ENCODE assay signal across 23 cellular contexts in the genomic region with DNA sequence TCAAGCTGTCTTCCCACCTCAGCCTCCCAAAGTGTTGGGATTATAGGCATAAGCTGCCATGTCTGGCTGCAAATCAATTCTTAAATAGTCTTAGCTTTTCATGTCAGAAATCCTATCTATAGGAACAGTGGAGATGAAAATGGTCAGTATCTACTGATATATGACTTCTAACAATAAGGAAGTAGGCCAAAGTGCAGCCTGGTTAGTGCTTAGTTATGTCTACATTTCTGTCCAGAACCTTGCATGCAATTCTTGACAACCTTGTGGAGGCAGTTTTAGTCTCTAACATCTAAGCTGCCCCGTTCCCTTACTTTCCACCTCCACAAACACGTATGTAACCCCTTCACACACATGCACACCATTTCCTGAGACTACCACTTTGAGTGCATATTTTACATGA.
"Had no signal": no experiment of that assay in that cellular context is flagged by ENCODE, and none has a peak within 500 bp of the region (broad histone marks: within the 10 kb centered on the region; RNA-seq: fewer than 3 reads in every experiment).

No MANE protein-coding gene starts in this region.

- H3K36me3 Mint-ChIP-seq: activated CD4-positive, alpha-beta memory T cell treated with anti-CD3 and anti-CD28 coated beads for 36 hours; natural killer cell had no signal

- H3K4me1 Mint-ChIP-seq: natural killer cell, T-helper 17 cell had no signal

- H3K36me3 ChIP-seq: heart right ventricle, neutrophil, pancreas, thyroid gland had no signal

- FAIRE-seq: endometrium, keratinocyte, pancreas, urothelium cell line had no signal

- H3K27ac ChIP-seq: heart right ventricle, neutrophil, pancreas, psoas muscle had no signal

- H3K9me3 ChIP-seq: neutrophil, pancreas, psoas muscle, thyroid gland had no signal

- H3K4me1 ChIP-seq: heart right ventricle, psoas muscle had no signal

- H3K4me3 Mint-ChIP-seq: activated CD4-positive, alpha-beta memory T cell treated with anti-CD3 and anti-CD28 coated beads for 36 hours; activated naive CD4-positive, alpha-beta T cell treated with anti-CD3 and anti-CD28 coated beads for 36 hours; activated T-cell treated with anti-CD3 and anti-CD28 coated beads, Interleukin-2, amount 50 U/mL, for 72 hours; mesothelial cell of epicardium; natural killer cell; stimulated activated naive CD8-positive, alpha-beta T cell treated with anti-CD3 and anti-CD28 coated beads, Interleukin-15, Interleukin-2, amounts not matched to agents 100 ng/mL and 50 ng/mL, for 24 hours; T-helper 17 cell had no signal

- DNase-seq: activated CD4-positive, alpha-beta memory T cell treated with anti-CD3 and anti-CD28 coated beads for 36 hours; activated CD4-positive, alpha-beta T cell treated with anti-CD3 and anti-CD28 coated beads for 48 hours; activated effector memory CD4-positive, alpha-beta T cell treated with Interleukin-2 at 50 U/mL for 16 hours; activated naive CD4-positive, alpha-beta T cell treated with anti-CD3 and anti-CD28 coated beads for 36 hours; activated T-cell treated with anti-CD3 and anti-CD28 coated beads, Interleukin-2, amount 50 U/mL, for 72 hours; amygdala; cerebellar nuclear complex; heart right ventricle; natural killer cell; pancreas; psoas muscle; right cardiac atrium; stimulated activated CD4-positive, alpha-beta T cell treated with anti-CD3 and anti-CD28 coated beads, Interleukin-1b, Interleukin-23, amount 100 ng/mL, for 48 hours; substantia nigra; T-helper 17 cell; thyroid gland had no signal

- H3K9me3 Mint-ChIP-seq: activated CD4-positive, alpha-beta memory T cell treated with anti-CD3 and anti-CD28 coated beads for 36 hours; activated naive CD4-positive, alpha-beta T cell treated with anti-CD3 and anti-CD28 coated beads for 36 hours; activated T-cell treated with anti-CD3 and anti-CD28 coated beads, Interleukin-2, amount 50 U/mL, for 72 hours; natural killer cell; stimulated activated naive CD8-positive, alpha-beta T cell treated with anti-CD3 and anti-CD28 coated beads, Interleukin-15, Interleukin-2, amounts not matched to agents 100 ng/mL and 50 ng/mL, for 24 hours had no signal

- ATAC-seq: activated T-cell treated with anti-CD3 and anti-CD28 coated beads, Interleukin-2, amount 50 U/mL, for 72 hours; heart right ventricle; natural killer cell; pancreas; psoas muscle; right cardiac atrium; T-helper 17 cell had no signal

- H3K4me3 ChIP-seq: heart right ventricle, lung, pancreas, psoas muscle, thyroid gland had no signal

- H3K27me3 ChIP-seq: heart right ventricle, neutrophil, pancreas, thyroid gland had no signal

- H3K27ac Mint-ChIP-seq: activated CD4-positive, alpha-beta memory T cell treated with anti-CD3 and anti-CD28 coated beads for 36 hours; activated naive CD4-positive, alpha-beta T cell treated with anti-CD3 and anti-CD28 coated beads for 36 hours; activated T-cell treated with anti-CD3 and anti-CD28 coated beads, Interleukin-2, amount 50 U/mL, for 72 hours; natural killer cell; stimulated activated naive CD8-positive, alpha-beta T cell treated with anti-CD3 and anti-CD28 coated beads, Interleukin-15, Interleukin-2, amounts not matched to agents 100 ng/mL and 50 ng/mL, for 24 hours; T-helper 17 cell had no signal

- H3K27me3 Mint-ChIP-seq: activated CD4-positive, alpha-beta memory T cell treated with anti-CD3 and anti-CD28 coated beads for 36 hours; stimulated activated naive CD8-positive, alpha-beta T cell treated with anti-CD3 and anti-CD28 coated beads, Interleukin-15, Interleukin-2, amounts not matched to agents 100 ng/mL and 50 ng/mL, for 24 hours; T-helper 17 cell had no signal
